In the genomic region with DNA sequence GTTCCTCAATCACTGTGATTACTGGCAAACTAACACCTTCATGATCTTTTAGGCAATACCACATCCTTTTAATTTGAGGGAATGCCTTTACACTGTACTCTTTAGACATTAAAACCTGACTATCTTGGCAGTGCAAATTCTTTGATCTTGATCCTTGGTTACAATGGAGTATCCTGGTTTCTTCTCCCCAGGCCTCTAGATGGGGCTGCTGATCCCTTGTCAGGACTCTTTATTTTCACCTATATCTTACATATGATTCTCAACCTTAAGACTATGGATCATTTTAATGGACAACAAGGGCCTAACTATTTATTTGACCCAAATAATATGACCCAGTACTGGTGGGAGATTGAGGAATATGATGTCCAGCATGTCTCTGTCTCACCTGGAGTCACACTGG, we compare ENCODE assay signal across 10 cellular contexts.
DNase-seq lines count a peak whose midpoint lies in the region; ATAC-seq and TF ChIP-seq lines count a peak whose summit lies in the region.
"Had no signal": no experiment of that assay in that cellular context is flagged by ENCODE, and none has a peak within 500 bp of the region (broad histone marks: within the 10 kb centered on the region; RNA-seq: fewer than 3 reads in every experiment).

No MANE protein-coding gene starts in this region.

- no peaks in the 10 kb centered on the region for H3K27me3 Mint-ChIP-seq in MCF 10A (ENCODE audit: insufficient read depth, unreplicated experiment)
- H3K27me3 Mint-ChIP-seq in endodermal cell (ENCODE audit: insufficient read depth) = no peaks in the 10 kb centered on the region
- H3K27me3 Mint-ChIP-seq: stimulated activated naive CD8-positive, alpha-beta T cell treated with anti-CD3 and anti-CD28 coated beads, Interleukin-15, Interleukin-2, amounts not matched to agents 100 ng/mL and 50 ng/mL, for 24 hours had no signal

- H3K4me1 Mint-ChIP-seq in MCF 10A (ENCODE audit: insufficient read depth, unreplicated experiment) (no peaks in the 10 kb centered on the region), endodermal cell (no peaks in the 10 kb centered on the region)
- H3K4me1 Mint-ChIP-seq: CD14-positive monocyte had no signal

- H3K27me3 ChIP-seq in breast epithelium (no peaks in the 10 kb centered on the region), endodermal cell (ENCODE audit: control insufficient read depth, insufficient read depth, low read length, poor library complexity, severe bottlenecking) (no peaks in the 10 kb centered on the region)

- no peak overlapping the region for H3K9ac ChIP-seq in endodermal cell (ENCODE audit: extremely low read depth, low read length, poor library complexity, severe bottlenecking)

- POLR2A ChIA-PET in MCF 10A (lab: Yijun Ruan, JAX) = no interaction called here

- H3K4me1 ChIP-seq in breast epithelium = no peaks in the 10 kb centered on the region
- H3K4me1 ChIP-seq in endodermal cell (ENCODE audit: control insufficient read depth, insufficient read depth, low read length) = no peaks in the 10 kb centered on the region

- TF ChIP-seq POLR2A in breast epithelium (IDR thresholded peaks at IDR 0.05) = no peak

- DNase-seq in MCF 10A (ENCODE audit: unreplicated experiment) = peak; percentile 63
- no peak for DNase-seq in breast epithelium (ENCODE audit: low spot score in 2 of 2)
- peak; percentile 12 for DNase-seq in NCI-H526 treated with DMSO at 0.1 percent for 48 hours (lab: John Stamatoyannopoulos, UW)
- peak; percentile 62 for DNase-seq in endodermal cell
- DNase-seq in smooth muscle cell of the brain vasculature (ENCODE audit: low read depth, low spot score) = peak; percentile 13
- DNase-seq in NCI-H1105 (lab: John Stamatoyannopoulos, UW) = no peak
- DNase-seq in stimulated activated CD4-positive, alpha-beta T cell treated with anti-CD3 and anti-CD28 coated beads, Interleukin-4, amount 100 ng/mL, for 4 hours = no peak

- no peaks in the 10 kb centered on the region for H3K9me3 Mint-ChIP-seq in MCF 10A (ENCODE audit: unreplicated experiment)
- no peaks in the 10 kb centered on the region for H3K9me3 Mint-ChIP-seq in endodermal cell

- H3K27ac Mint-ChIP-seq in MCF 10A (ENCODE audit: low read depth, unreplicated experiment) (no peak overlapping the region), endodermal cell (no peak overlapping the region)
- H3K27ac Mint-ChIP-seq: CD14-positive monocyte; stimulated activated naive CD8-positive, alpha-beta T cell treated with anti-CD3 and anti-CD28 coated beads, Interleukin-15, Interleukin-2, amounts not matched to agents 100 ng/mL and 50 ng/mL, for 24 hours had no signal

- no TSS peak for BruUV-seq in MCF 10A (replicated peaks; lab: Mats Ljungman, UMichigan)

- H3K36me3 ChIP-seq in breast epithelium = no peaks in the 10 kb centered on the region
- no peaks in the 10 kb centered on the region for H3K36me3 ChIP-seq in endodermal cell (ENCODE audit: control insufficient read depth, insufficient read depth, low read length)

- H3K36me3 Mint-ChIP-seq in MCF 10A (ENCODE audit: insufficient read depth, unreplicated experiment) (no peaks in the 10 kb centered on the region), endodermal cell (ENCODE audit: low read depth) (no peaks in the 10 kb centered on the region)
- H3K36me3 Mint-ChIP-seq: CD14-positive monocyte had no signal

- CTCF ChIA-PET in MCF 10A (lab: Yijun Ruan, JAX) = interaction anchor here (1.0 to 2.0 kb wide), 7 partner anchors 10 to 773 kb away, joined by 3 to 9 read pairs (median 4); no protein-coding TSS in a partner anchor

- H3K4me3 ChIP-seq in breast epithelium (no peak overlapping the region), endodermal cell (ENCODE audit: low read length) (no peak overlapping the region)

- no peak for ATAC-seq in GM18868 (IDR thresholded peaks at IDR 0.05; ENCODE audit: unreplicated experiment)

- peak; percentile 60 for TF ChIP-seq CTCF in MCF 10A (IDR thresholded peaks at IDR 0.05; ENCODE audit: unreplicated experiment)
- TF ChIP-seq CTCF in breast epithelium (IDR thresholded peaks at IDR 0.05) = no peak
- TF ChIP-seq CTCF in endodermal cell (conservative IDR thresholded peaks at IDR 0.05) = peak; percentile 81

- no peaks in the 10 kb centered on the region for H3K9me3 ChIP-seq in breast epithelium
- H3K9me3 ChIP-seq in endodermal cell (ENCODE audit: control insufficient read depth, low read length) = no peaks in the 10 kb centered on the region

- H3K27ac ChIP-seq in breast epithelium (no peak overlapping the region), endodermal cell (ENCODE audit: low read depth, low read length) (no peak overlapping the region)

- intact Hi-C loops in MCF 10A (cut with micrococcal nuclease) = loop anchor here (1.0 to 5.0 kb wide), 4 partner anchors 330 to 850 kb away; no protein-coding TSS in a partner anchor
- intact Hi-C loops in breast epithelium (cut with DNase I; ENCODE audit: low total_unique reads) = no loop called here

- H3K4me3 Mint-ChIP-seq in MCF 10A (ENCODE audit: unreplicated experiment) = no peak overlapping the region
- no peak overlapping the region for H3K4me3 Mint-ChIP-seq in endodermal cell
- H3K4me3 Mint-ChIP-seq: CD14-positive monocyte; stimulated activated naive CD8-positive, alpha-beta T cell treated with anti-CD3 and anti-CD28 coated beads, Interleukin-15, Interleukin-2, amounts not matched to agents 100 ng/mL and 50 ng/mL, for 24 hours had no signal

Comparison
In these comparisons a context has a peak if more than half of its experiments do, and no peak if none do; other contexts are left out.
1. DNase-seq: peak in MCF 10A (single experiment), NCI-H526 treated with DMSO at 0.1 percent for 48 hours (single experiment), endodermal cell (single experiment) and smooth muscle cell of the brain vasculature (single experiment); none in breast epithelium (0 of 2), NCI-H1105 (single experiment) and stimulated activated CD4-positive, alpha-beta T cell treated with anti-CD3 and anti-CD28 coated beads, Interleukin-4, amount 100 ng/mL, for 4 hours (0 of 2).
2. CTCF ChIP-seq: peak in MCF 10A (single experiment) and endodermal cell (single experiment); none in breast epithelium (0 of 3).